12 cellular contexts compared by ENCODE assay signal in genomic region chr2:38533180-38533579, GRCh38.
DNase-seq lines count a peak whose midpoint lies in the region; ATAC-seq, FAIRE-seq and TF ChIP-seq lines count a peak whose summit lies in the region.
"Had no signal": no experiment of that assay in that cellular context is flagged by ENCODE, and none has a peak within 500 bp of the region (broad histone marks: within the 10 kb centered on the region; RNA-seq: fewer than 3 reads in every experiment).

No MANE protein-coding gene starts in this region.

- peak; percentile 39 for DNase-seq in GM12892 (ENCODE audit: insufficient read length)
- peak; percentile 25 for DNase-seq in ecto neural progenitor cell (ENCODE audit: low spot score)
- DNase-seq in NCI-H1105 (lab: John Stamatoyannopoulos, UW) = no peak
- DNase-seq in NCI-H2029 (lab: John Stamatoyannopoulos, UW) = no peak
- DNase-seq in NCI-H187 (lab: John Stamatoyannopoulos, UW) = no peak
- no peak for DNase-seq in DMS153 treated with DMSO at 0.1 percent for 48 hours (lab: John Stamatoyannopoulos, UW; ENCODE audit: unreplicated experiment)
- DNase-seq: CD8-positive, alpha-beta memory T cell; tibial artery had no signal

- FAIRE-seq in GM12892 (lab: Jason Lieb, UNC) = peak; percentile 96

- ATAC-seq in GM21390 (IDR thresholded peaks at IDR 0.05; ENCODE audit: unreplicated experiment) = peak; percentile 97
- ATAC-seq in HG03196 (IDR thresholded peaks at IDR 0.05; ENCODE audit: unreplicated experiment) = peak; percentile 97
- ATAC-seq: body of pancreas, right cardiac atrium had no signal

- TF ChIP-seq POLR2A in GM12892 (IDR thresholded peaks at IDR 0.05; ENCODE audit: low read depth, low read length) = no peak; the same call in 1 of the 2 replicates

Comparison
In these comparisons a context has a peak if more than half of its experiments do, and no peak if none do; other contexts are left out.
1. DNase-seq: peak in GM12892 (single experiment) and ecto neural progenitor cell (single experiment); none in NCI-H1105 (single experiment), NCI-H2029 (single experiment), NCI-H187 (0 of 2) and DMS153 treated with DMSO at 0.1 percent for 48 hours (single experiment).